Comparison of ENCODE assay signal across 2 cellular contexts in genomic region chr1:76075188-76075489, GRCh38.
TF ChIP-seq lines count a peak whose summit lies in the region.

No MANE protein-coding gene starts in this region.

TF ChIP-seq in GM12878, 131 proteins besides CTCF, POLR2A, EP300 and RAD21 (continued from another document):
- TF ChIP-seq ZBTB40 (IDR thresholded peaks at IDR 0.05; ENCODE audit: borderline replicate concordance): no peak
- TF ChIP-seq BCLAF1 (IDR thresholded peaks at IDR 0.05): no peak
- no peak for TF ChIP-seq NRF1 (conservative IDR thresholded peaks at IDR 0.05; ENCODE audit: low read depth, low read length)
- TF ChIP-seq IKZF1 (conservative IDR thresholded peaks at IDR 0.05): no peak
- no peak for TF ChIP-seq IRF4 (IDR thresholded peaks at IDR 0.05; ENCODE audit: low read depth, low read length)
- no peak for TF ChIP-seq BHLHE40 (IDR thresholded peaks at IDR 0.05; ENCODE audit: borderline replicate concordance in 1 of 2, low read depth in 2 of 2, low read length in 1 of 2)
- no peak for TF ChIP-seq ZNF384 (IDR thresholded peaks at IDR 0.05; ENCODE audit: borderline replicate concordance, low read depth, low read length)
- TF ChIP-seq MXI1 (IDR thresholded peaks at IDR 0.05; ENCODE audit: low read depth, low read length): no peak
- TF ChIP-seq TARDBP (IDR thresholded peaks at IDR 0.05; ENCODE audit: borderline replicate concordance): no peak
- no peak for TF ChIP-seq GATAD2B (conservative IDR thresholded peaks at IDR 0.05; ENCODE audit: low read depth)
TF ChIP-seq in GM12878: peak in this region for 0.

TF ChIP-seq in liver, 16 proteins besides CTCF, POLR2A, EP300 and RAD21 (continued from another document):
- TF ChIP-seq EGR1 (IDR thresholded peaks at IDR 0.05; ENCODE audit: low read depth in 2 of 2) (no peak), TAF1 (conservative IDR thresholded peaks at IDR 0.05) (no peak), FOXA1 (IDR thresholded peaks at IDR 0.05) (no peak), NR2F2 (IDR thresholded peaks at IDR 0.05) (no peak), REST (IDR thresholded peaks at IDR 0.05) (no peak), MAX (IDR thresholded peaks at IDR 0.05) (no peak), SP1 (IDR thresholded peaks at IDR 0.05) (no peak), JUND (IDR thresholded peaks at IDR 0.05) (no peak), HNF4G (IDR thresholded peaks at IDR 0.05) (no peak), YY1 (IDR thresholded peaks at IDR 0.05) (no peak)
